Comparison of ENCODE assay signal across 1 cellular context in genomic region chr2:152929628-152930027, GRCh38.
A peak's percentile ranks its signal among the peaks of the same experiment; 100 is the strongest.
TF ChIP-seq lines count a peak whose summit lies in the region.

No MANE protein-coding gene starts in this region.

TF ChIP-seq in K562, 482 proteins besides CTCF, POLR2A, EP300 and RAD21:
- TF ChIP-seq, protein P1, sequence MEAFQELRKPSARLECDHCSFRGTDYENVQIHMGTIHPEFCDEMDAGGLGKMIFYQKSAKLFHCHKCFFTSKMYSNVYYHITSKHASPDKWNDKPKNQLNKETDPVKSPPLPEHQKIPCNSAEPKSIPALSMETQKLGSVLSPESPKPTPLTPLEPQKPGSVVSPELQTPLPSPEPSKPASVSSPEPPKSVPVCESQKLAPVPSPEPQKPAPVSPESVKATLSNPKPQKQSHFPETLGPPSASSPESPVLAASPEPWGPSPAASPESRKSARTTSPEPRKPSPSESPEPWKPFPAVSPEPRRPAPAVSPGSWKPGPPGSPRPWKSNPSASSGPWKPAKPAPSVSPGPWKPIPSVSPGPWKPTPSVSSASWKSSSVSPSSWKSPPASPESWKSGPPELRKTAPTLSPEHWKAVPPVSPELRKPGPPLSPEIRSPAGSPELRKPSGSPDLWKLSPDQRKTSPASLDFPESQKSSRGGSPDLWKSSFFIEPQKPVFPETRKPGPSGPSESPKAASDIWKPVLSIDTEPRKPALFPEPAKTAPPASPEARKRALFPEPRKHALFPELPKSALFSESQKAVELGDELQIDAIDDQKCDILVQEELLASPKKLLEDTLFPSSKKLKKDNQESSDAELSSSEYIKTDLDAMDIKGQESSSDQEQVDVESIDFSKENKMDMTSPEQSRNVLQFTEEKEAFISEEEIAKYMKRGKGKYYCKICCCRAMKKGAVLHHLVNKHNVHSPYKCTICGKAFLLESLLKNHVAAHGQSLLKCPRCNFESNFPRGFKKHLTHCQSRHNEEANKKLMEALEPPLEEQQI (IDR thresholded peaks at IDR 0.05): no peak
- no peak for TF ChIP-seq FOXJ2 (tag; IDR thresholded peaks at IDR 0.05)
- peak; percentile 41; the same call in 1 of the 2 replicates for TF ChIP-seq LEF1 (IDR thresholded peaks at IDR 0.05)
- TF ChIP-seq ASH1L (IDR thresholded peaks at IDR 0.05; ENCODE audit: borderline replicate concordance, low read depth, partially characterized antibody): no peak
- no peak for TF ChIP-seq NFRKB (IDR thresholded peaks at IDR 0.05; ENCODE audit: low read depth)
- no peak for TF ChIP-seq KLF6 (CRISPR knock-in tag; IDR thresholded peaks at IDR 0.05; ENCODE audit: borderline replicate concordance)
- peak; percentile 30; the same call in 1 of the 2 replicates for TF ChIP-seq CEBPB (tag; IDR thresholded peaks at IDR 0.05)
- no peak for TF ChIP-seq U2AF2 (optimal IDR thresholded peaks at IDR 0.05; ENCODE audit: low read depth, low read length)
- no peak for TF ChIP-seq ZNF584 (CRISPR knock-in tag; IDR thresholded peaks at IDR 0.05; ENCODE audit: low read depth)
- TF ChIP-seq FUS (optimal IDR thresholded peaks at IDR 0.05; ENCODE audit: low read depth, low read length): no peak
- TF ChIP-seq ILK (tag; IDR thresholded peaks at IDR 0.05; ENCODE audit: borderline replicate concordance, low read depth): no peak
- peak in 1 of 2 experiments; percentile 76 for TF ChIP-seq NCOA2 (IDR thresholded peaks at IDR 0.05; ENCODE audit: partially characterized antibody in 2 of 2)
- no peak for TF ChIP-seq ARID2 (IDR thresholded peaks at IDR 0.05)
- no peak for TF ChIP-seq HDAC2 (IDR thresholded peaks at IDR 0.05)
- TF ChIP-seq, protein P2, sequence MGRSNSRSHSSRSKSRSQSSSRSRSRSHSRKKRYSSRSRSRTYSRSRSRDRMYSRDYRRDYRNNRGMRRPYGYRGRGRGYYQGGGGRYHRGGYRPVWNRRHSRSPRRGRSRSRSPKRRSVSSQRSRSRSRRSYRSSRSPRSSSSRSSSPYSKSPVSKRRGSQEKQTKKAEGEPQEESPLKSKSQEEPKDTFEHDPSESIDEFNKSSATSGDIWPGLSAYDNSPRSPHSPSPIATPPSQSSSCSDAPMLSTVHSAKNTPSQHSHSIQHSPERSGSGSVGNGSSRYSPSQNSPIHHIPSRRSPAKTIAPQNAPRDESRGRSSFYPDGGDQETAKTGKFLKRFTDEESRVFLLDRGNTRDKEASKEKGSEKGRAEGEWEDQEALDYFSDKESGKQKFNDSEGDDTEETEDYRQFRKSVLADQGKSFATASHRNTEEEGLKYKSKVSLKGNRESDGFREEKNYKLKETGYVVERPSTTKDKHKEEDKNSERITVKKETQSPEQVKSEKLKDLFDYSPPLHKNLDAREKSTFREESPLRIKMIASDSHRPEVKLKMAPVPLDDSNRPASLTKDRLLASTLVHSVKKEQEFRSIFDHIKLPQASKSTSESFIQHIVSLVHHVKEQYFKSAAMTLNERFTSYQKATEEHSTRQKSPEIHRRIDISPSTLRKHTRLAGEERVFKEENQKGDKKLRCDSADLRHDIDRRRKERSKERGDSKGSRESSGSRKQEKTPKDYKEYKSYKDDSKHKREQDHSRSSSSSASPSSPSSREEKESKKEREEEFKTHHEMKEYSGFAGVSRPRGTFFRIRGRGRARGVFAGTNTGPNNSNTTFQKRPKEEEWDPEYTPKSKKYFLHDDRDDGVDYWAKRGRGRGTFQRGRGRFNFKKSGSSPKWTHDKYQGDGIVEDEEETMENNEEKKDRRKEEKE (IDR thresholded peaks at IDR 0.05; ENCODE audit: borderline replicate concordance in 1 of 2, control insufficient read depth in 1 of 2, low read depth in 2 of 2, low read length in 1 of 2): no peak
- no peak for TF ChIP-seq MITF (IDR thresholded peaks at IDR 0.05)
- no peak for TF ChIP-seq ETV5 (CRISPR knock-in tag; IDR thresholded peaks at IDR 0.05; ENCODE audit: low read depth)
- no peak for TF ChIP-seq KLF10 (CRISPR knock-in tag; IDR thresholded peaks at IDR 0.05)
- TF ChIP-seq ATF7 (IDR thresholded peaks at IDR 0.05): no peak
- TF ChIP-seq ELF1 (tag; IDR thresholded peaks at IDR 0.05): no peak
- no peak for TF ChIP-seq SLC30A9 (CRISPR knock-in tag; IDR thresholded peaks at IDR 0.05)
- peak; percentile 75 for TF ChIP-seq PHF20 (IDR thresholded peaks at IDR 0.05; ENCODE audit: partially characterized antibody)
